In the genomic region with DNA sequence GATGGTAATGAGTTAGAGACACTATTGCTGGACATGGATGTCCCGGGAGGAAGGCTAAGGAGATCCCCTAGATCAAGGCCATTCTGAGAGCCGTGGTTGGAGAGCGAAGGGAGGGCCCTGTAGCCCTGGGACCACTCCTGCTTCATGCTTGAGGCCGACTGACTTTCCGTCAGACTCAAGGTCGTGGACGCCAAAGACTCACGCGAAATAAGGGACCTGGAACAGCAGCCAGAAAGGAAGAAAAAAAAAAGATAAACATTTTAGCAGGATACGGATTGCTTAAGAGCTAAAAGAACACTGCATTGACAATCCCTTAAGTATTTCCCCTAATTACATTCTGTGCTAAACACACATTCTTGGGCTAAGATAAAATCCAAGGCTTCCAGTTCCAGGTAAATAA, we compare ENCODE assay signal across 20 cellular contexts.
"Had no signal": no experiment of that assay in that cellular context is flagged by ENCODE, and none has a peak within 500 bp of the region (broad histone marks: within the 10 kb centered on the region; RNA-seq: fewer than 3 reads in every experiment).

No MANE protein-coding gene starts in this region.

- H3K27ac Mint-ChIP-seq: activated naive CD8-positive, alpha-beta T cell treated with anti-CD3 and anti-CD28 coated beads, Interleukin-2, amount 50 U/mL, for 24 hours had no signal

- H3K4me3 Mint-ChIP-seq: activated naive CD8-positive, alpha-beta T cell treated with anti-CD3 and anti-CD28 coated beads, Interleukin-2, amount 50 U/mL, for 24 hours had no signal

- H3K27me3 ChIP-seq: esophagus squamous epithelium, upper lobe of left lung had no signal

- DNase-seq: activated naive CD4-positive, alpha-beta T cell treated with Interleukin-2 at 50 U/mL for 16 hours; activated naive CD8-positive, alpha-beta T cell treated with anti-CD3 and anti-CD28 coated beads, Interleukin-2, amount 50 U/mL, for 24 hours; activated T-cell treated with anti-CD3 and anti-CD28 coated beads for 4 hours; caudate nucleus; cortex of kidney; effector CD4-positive, alpha-beta T cell; esophagus squamous epithelium; foreskin fibroblast; islet precursor cell; retina; SHP77 treated with DMSO at 0.1 percent for 48 hours; stimulated activated CD4-positive, alpha-beta T cell treated with anti-CD3 and anti-CD28 coated beads, Interleukin-15, amount 100 ng/mL, for 24 hours; stimulated activated CD4-positive, alpha-beta T cell treated with anti-CD3 and anti-CD28 coated beads, Interleukin-4, amount 100 ng/mL, for 1 hour; stimulated activated naive CD4-positive, alpha-beta T cell; T-helper 1 cell; T1000 had no signal

- H3K27ac ChIP-seq: parathyroid adenoma, skin epidermis had no signal

- H3K4me1 Mint-ChIP-seq: activated naive CD8-positive, alpha-beta T cell treated with anti-CD3 and anti-CD28 coated beads, Interleukin-2, amount 50 U/mL, for 24 hours had no signal

- H3K9me3 ChIP-seq: esophagus squamous epithelium, upper lobe of left lung had no signal

- H3K4me1 ChIP-seq: parathyroid adenoma had no signal

- H3K4me3 ChIP-seq: esophagus squamous epithelium, skin epidermis, upper lobe of left lung had no signal

- H2AFZ ChIP-seq: parathyroid adenoma had no signal

- ATAC-seq: activated naive CD8-positive, alpha-beta T cell treated with anti-CD3 and anti-CD28 coated beads, Interleukin-2, amount 50 U/mL, for 24 hours; SK-N-SH treated with all-trans-retinoic acid at 6 μM for 48 hours had no signal

- H3K27me3 Mint-ChIP-seq: activated naive CD8-positive, alpha-beta T cell treated with anti-CD3 and anti-CD28 coated beads, Interleukin-2, amount 50 U/mL, for 24 hours had no signal

- H3K9me3 Mint-ChIP-seq: activated naive CD8-positive, alpha-beta T cell treated with anti-CD3 and anti-CD28 coated beads, Interleukin-2, amount 50 U/mL, for 24 hours had no signal

- H3K9ac ChIP-seq: parathyroid adenoma had no signal

- H3K36me3 ChIP-seq: upper lobe of left lung had no signal
